In the genomic region with DNA sequence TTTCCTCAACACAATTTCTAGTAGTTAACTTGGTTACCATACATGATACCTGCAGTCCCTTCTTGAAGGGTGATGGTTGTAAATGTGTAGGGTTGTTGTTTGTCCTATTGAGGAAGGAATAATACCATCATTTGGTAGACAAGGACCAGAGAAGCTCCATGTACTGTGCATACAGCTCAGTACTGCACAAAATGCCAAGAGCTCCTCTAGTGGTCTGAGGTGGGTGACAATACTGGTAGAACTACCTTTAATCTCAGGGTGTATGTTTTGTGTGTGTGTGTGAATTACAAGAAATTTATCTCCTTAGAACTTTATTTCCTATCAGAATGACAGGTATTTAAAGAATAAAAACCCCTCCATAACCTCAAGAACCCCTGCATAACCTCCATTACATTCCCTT, we compare ENCODE assay signal across 17 cellular contexts.
DNase-seq lines count a peak whose midpoint lies in the region; ATAC-seq and TF ChIP-seq lines count a peak whose summit lies in the region.
"Had no signal": no experiment of that assay in that cellular context is flagged by ENCODE, and none has a peak within 500 bp of the region (broad histone marks: within the 10 kb centered on the region; RNA-seq: fewer than 3 reads in every experiment).

No MANE protein-coding gene starts in this region.

- no peak overlapping the region for H3K18ac ChIP-seq in mesendoderm (ENCODE audit: low read length)

- H3K27me3 ChIP-seq in Karpas-422 (ENCODE audit: low read length) = no peaks in the 10 kb centered on the region
- H3K27me3 ChIP-seq in SU-DHL-6 (ENCODE audit: low read length) = no peaks in the 10 kb centered on the region
- H3K27me3 ChIP-seq in mesendoderm (ENCODE audit: insufficient read depth, low read length, poor library complexity) = no peaks in the 10 kb centered on the region
- H3K27me3 ChIP-seq: BLaER1 treated with 17β-estradiol and CSF1 and Interleukin-3, amounts not matched to agents 10 nM and 100 nM; SJCRH30; transverse colon had no signal

- H3K9ac ChIP-seq in Karpas-422 (ENCODE audit: low read length) (no peak overlapping the region), SU-DHL-6 (ENCODE audit: low read length) (no peak overlapping the region), mesendoderm (ENCODE audit: low read length) (no peak overlapping the region)
- H3K9ac ChIP-seq: BLaER1 treated with 17β-estradiol and CSF1 and Interleukin-3, amounts not matched to agents 10 nM and 100 nM had no signal

- H3K4me1 ChIP-seq in Karpas-422 (ENCODE audit: low read length) = no peaks in the 10 kb centered on the region
- H3K4me1 ChIP-seq in mesendoderm (ENCODE audit: control insufficient read depth, low read depth, low read length) = no peaks in the 10 kb centered on the region
- H3K4me1 ChIP-seq: BLaER1 treated with 17β-estradiol and CSF1 and Interleukin-3, amounts not matched to agents 10 nM and 100 nM; SJCRH30; transverse colon had no signal

- TF ChIP-seq POLR2A in GM18505 (IDR thresholded peaks at IDR 0.05; ENCODE audit: borderline replicate concordance, extremely low read depth, insufficient read depth, insufficient read length) = no peak

- H3F3A ChIP-seq in SU-DHL-6 (ENCODE audit: insufficient read depth) = no peaks in the 10 kb centered on the region

- no peaks in the 10 kb centered on the region for H3K79me1 ChIP-seq in mesendoderm (ENCODE audit: low read length)

- H3K9me3 ChIP-seq in Karpas-422 (ENCODE audit: low read length) (peaks cover 6% of the 10 kb centered on the region; the same call in 1 of the 2 replicates), SU-DHL-6 (ENCODE audit: insufficient read depth, low read length) (no peaks in the 10 kb centered on the region)
- H3K9me3 ChIP-seq: BLaER1 treated with 17β-estradiol and CSF1 and Interleukin-3, amounts not matched to agents 10 nM and 100 nM; SJCRH30; transverse colon had no signal

- no peak overlapping the region for H2BK15ac ChIP-seq in mesendoderm (replicated peaks; ENCODE audit: low read depth)

- H3K4ac ChIP-seq in mesendoderm (ENCODE audit: low read depth, low read length) = no peak overlapping the region

- H3K4me2 ChIP-seq in Karpas-422 (ENCODE audit: low read depth, low read length, poor library complexity, severe bottlenecking) (no peak overlapping the region), SU-DHL-6 (ENCODE audit: low read depth, low read length, poor library complexity, severe bottlenecking) (no peak overlapping the region), mesendoderm (ENCODE audit: low read length) (no peak overlapping the region)
- H3K4me2 ChIP-seq: BLaER1 treated with 17β-estradiol and CSF1 and Interleukin-3, amounts not matched to agents 10 nM and 100 nM had no signal

- no peak overlapping the region for H2BK120ac ChIP-seq in mesendoderm (ENCODE audit: low read depth, low read length)

- H3K27ac ChIP-seq in Karpas-422 (ENCODE audit: low read length) (no peak overlapping the region), SU-DHL-6 (ENCODE audit: low read depth, low read length) (no peak overlapping the region), mesendoderm (ENCODE audit: low read depth, low read length) (no peak overlapping the region)
- H3K27ac ChIP-seq: BLaER1 treated with 17β-estradiol and CSF1 and Interleukin-3, amounts not matched to agents 10 nM and 100 nM; SJCRH30; transverse colon had no signal

- no peaks in the 10 kb centered on the region for H3K9me2 ChIP-seq in Karpas-422 (replicated peaks; ENCODE audit: insufficient read depth, low read length)
- no peaks in the 10 kb centered on the region for H3K9me2 ChIP-seq in SU-DHL-6 (replicated peaks; ENCODE audit: insufficient read depth, low read length)

- no peak overlapping the region for H4K5ac ChIP-seq in mesendoderm (ENCODE audit: low read length)

- ATAC-seq in GM18505 (IDR thresholded peaks at IDR 0.05; ENCODE audit: unreplicated experiment) (no peak), esophagus mucosa (no peak)
- ATAC-seq: naive thymus-derived CD4-positive, alpha-beta T cell had no signal

- H2BK5ac ChIP-seq in mesendoderm (ENCODE audit: low read length) = no peak overlapping the region

- H2AFZ ChIP-seq in Karpas-422 (ENCODE audit: low read length) = no peak overlapping the region
- H2AFZ ChIP-seq in SU-DHL-6 (ENCODE audit: low read depth, low read length, severe bottlenecking) = no peak overlapping the region

- H4K8ac ChIP-seq in mesendoderm (ENCODE audit: low read depth, low read length) = no peak overlapping the region

- TF ChIP-seq CTCF in SU-DHL-6 (IDR thresholded peaks at IDR 0.05; ENCODE audit: insufficient read depth, low read length, poor library complexity, severe bottlenecking) = peak; percentile 15

- no peak overlapping the region for H2AK5ac ChIP-seq in mesendoderm (ENCODE audit: low read length)

- H3K79me2 ChIP-seq in Karpas-422 (ENCODE audit: low read length) (no peaks in the 10 kb centered on the region), SU-DHL-6 (ENCODE audit: insufficient read depth, low read length) (no peaks in the 10 kb centered on the region), mesendoderm (ENCODE audit: control insufficient read depth, insufficient read depth, low read length) (no peaks in the 10 kb centered on the region)

- peak; percentile 0 for DNase-seq in DMS 273 (lab: John Stamatoyannopoulos, UW; ENCODE audit: unreplicated experiment)
- DNase-seq in DMS 273 treated with DMSO at 0.1 percent for 48 hours (lab: John Stamatoyannopoulos, UW) = no peak
- peak; percentile 43 for DNase-seq in Karpas-422
- DNase-seq in mesendoderm = peak; percentile 27
- DNase-seq in D341Med (ENCODE audit: low spot score) = no peak
- DNase-seq: 8988T; activated CD4-positive, alpha-beta T cell treated with anti-CD3 and anti-CD28 coated beads, Interleukin-2, amount 10 ng/mL, durations not matched to agents 24 days and 14 days; dermis blood vessel endothelial cell; DND-41; naive thymus-derived CD4-positive, alpha-beta T cell; T1000; transverse colon had no signal

- no peaks in the 10 kb centered on the region for H3K36me3 ChIP-seq in Karpas-422 (ENCODE audit: insufficient read depth, low read length)
- no peaks in the 10 kb centered on the region for H3K36me3 ChIP-seq in SU-DHL-6 (ENCODE audit: low read length)
- no peaks in the 10 kb centered on the region for H3K36me3 ChIP-seq in mesendoderm (ENCODE audit: control insufficient read depth, insufficient read depth, low read length)
- H3K36me3 ChIP-seq: BLaER1 treated with 17β-estradiol and CSF1 and Interleukin-3, amounts not matched to agents 10 nM and 100 nM; SJCRH30; transverse colon had no signal

- H3K56ac ChIP-seq in mesendoderm (ENCODE audit: low read length) = no peak overlapping the region

- H4K20me1 ChIP-seq in Karpas-422 (ENCODE audit: insufficient read depth, low read depth, low read length) (no peaks in the 10 kb centered on the region), SU-DHL-6 (ENCODE audit: low read depth, low read length) (no peaks in the 10 kb centered on the region)
- H4K20me1 ChIP-seq: BLaER1 treated with 17β-estradiol and CSF1 and Interleukin-3, amounts not matched to agents 10 nM and 100 nM had no signal

- H3K23ac ChIP-seq in mesendoderm (ENCODE audit: low read length) = no peak overlapping the region

- H3K4me3 ChIP-seq in Karpas-422 (ENCODE audit: low read length) (no peak overlapping the region), SU-DHL-6 (ENCODE audit: insufficient read depth, low read length, poor library complexity, severe bottlenecking) (no peak overlapping the region), mesendoderm (ENCODE audit: low read length) (no peak overlapping the region)
- H3K4me3 ChIP-seq: BLaER1 treated with 17β-estradiol and CSF1 and Interleukin-3, amounts not matched to agents 10 nM and 100 nM; SJCRH30; transverse colon had no signal

Comparison
In these comparisons a context has a peak if more than half of its experiments do, and no peak if none do; other contexts are left out.
1. DNase-seq: peak in DMS 273 (single experiment), Karpas-422 (single experiment) and mesendoderm (single experiment); none in DMS 273 treated with DMSO at 0.1 percent for 48 hours (single experiment) and D341Med (single experiment).